In the genomic region with DNA sequence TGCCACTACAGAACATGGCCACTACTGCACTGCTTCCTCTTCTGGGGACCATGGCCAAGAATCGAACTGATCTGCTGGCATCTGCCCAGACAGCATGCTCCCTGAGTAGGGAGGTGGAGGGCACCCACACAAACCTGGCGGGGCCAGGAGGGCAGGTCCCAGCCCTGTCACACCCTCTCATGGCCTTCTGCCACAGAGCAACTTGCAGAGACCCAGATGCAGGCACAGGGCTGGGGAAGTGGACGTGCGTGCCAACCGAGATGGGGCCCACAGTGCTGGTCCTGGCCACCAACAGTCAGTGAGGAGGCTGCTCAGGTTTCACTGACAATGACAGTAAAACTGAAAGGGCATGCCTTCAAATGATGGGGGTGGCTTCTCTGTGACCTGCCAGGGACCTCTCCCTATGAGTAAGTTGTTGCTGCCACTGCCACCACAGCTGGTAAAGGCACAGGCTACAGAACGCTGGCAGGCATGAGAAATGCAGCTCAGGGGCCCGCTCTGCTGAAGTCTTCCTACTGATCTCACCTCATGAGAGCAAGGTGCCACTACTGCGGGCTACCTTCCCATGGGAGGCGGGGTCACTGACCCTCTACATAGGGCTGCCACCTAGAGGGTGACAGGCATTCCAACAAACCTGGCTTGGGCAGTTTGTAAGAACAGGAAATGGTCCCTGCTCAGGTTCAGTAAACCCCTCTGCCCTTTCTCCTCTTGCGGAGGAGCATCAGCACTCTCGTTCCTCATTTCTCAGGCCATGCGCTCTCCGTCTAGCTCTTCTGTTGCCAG, we compare ENCODE assay signal across 8 cellular contexts.
DNase-seq lines count a peak whose midpoint lies in the region; ATAC-seq and TF ChIP-seq lines count a peak whose summit lies in the region.

No MANE protein-coding gene starts in this region.

- H3K27ac Mint-ChIP-seq in nephron progenitor cell = no peak overlapping the region

- H3K27me3 ChIP-seq in tibial artery = no peaks in the 10 kb centered on the region

- TF ChIP-seq CTCF in GM12875 (IDR thresholded peaks at IDR 0.05; ENCODE audit: borderline replicate concordance, insufficient read depth, low read depth, low read length) (peak; percentile 12; the same call in 1 of the 2 replicates), tibial artery (IDR thresholded peaks at IDR 0.05) (no peak), nephron progenitor cell (IDR thresholded peaks at IDR 0.05) (no peak)

- H3K27me3 Mint-ChIP-seq in nephron progenitor cell (ENCODE audit: low read depth, poor library complexity) = peaks cover 4% of the 10 kb centered on the region

- ATAC-seq in GM21447 (IDR thresholded peaks at IDR 0.05; ENCODE audit: unreplicated experiment) = peak; percentile 79
- peak; percentile 62 for ATAC-seq in HG03565 (IDR thresholded peaks at IDR 0.05; ENCODE audit: unreplicated experiment)

- H3K27ac ChIP-seq in caudate nucleus (ENCODE audit: low read depth, low read length) = peak overlapping the region; percentile 90
- peak overlapping the region in 1 of 2 donors; percentile 11 for H3K27ac ChIP-seq in tibial artery

- no peaks in the 10 kb centered on the region for H3K9me3 Mint-ChIP-seq in nephron progenitor cell

- DNase-seq in caudate nucleus (lab: John Stamatoyannopoulos, UW) (no peak), NCI-H146 treated with DMSO at 0.1 percent for 48 hours (lab: John Stamatoyannopoulos, UW; ENCODE audit: unreplicated experiment) (no peak), tibial artery (no peak), nephron progenitor cell (no peak)
- DNase-seq in stimulated activated CD4-positive, alpha-beta T cell treated with anti-CD3 and anti-CD28 coated beads, Interleukin-2, amount 100 ng/mL, for 48 hours = peak; percentile 58 to 65

- peaks cover 0 to 75% (median 8%) of the 10 kb centered on the region in 3 donors for H3K36me3 ChIP-seq in tibial artery

- no peak overlapping the region for H3K4me3 Mint-ChIP-seq in nephron progenitor cell

- H3K4me3 ChIP-seq in GM12875 (ENCODE audit: low read depth, low read length) (no peak overlapping the region), tibial artery (no peak overlapping the region)

- no peaks in the 10 kb centered on the region for H3K9me3 ChIP-seq in tibial artery

- intact Hi-C loops in tibial artery (cut with DNase I; ENCODE audit: low total_unique reads) = no loop called here

- H3K36me3 Mint-ChIP-seq in nephron progenitor cell (ENCODE audit: low read depth) = peaks cover 36% of the 10 kb centered on the region

- H3K4me1 Mint-ChIP-seq in nephron progenitor cell = peaks cover 86% of the 10 kb centered on the region

- peaks cover 0 to 38% (median 22%) of the 10 kb centered on the region in 4 donors for H3K4me1 ChIP-seq in tibial artery

Comparison
In these comparisons a context has a peak if more than half of its experiments do, and no peak if none do; other contexts are left out.
1. DNase-seq: peak in stimulated activated CD4-positive, alpha-beta T cell treated with anti-CD3 and anti-CD28 coated beads, Interleukin-2, amount 100 ng/mL, for 48 hours (2 of 2); none in caudate nucleus (0 of 61), NCI-H146 treated with DMSO at 0.1 percent for 48 hours (single experiment), tibial artery (0 of 2) and nephron progenitor cell (single experiment).